ENCODE assay signal across 8 cellular contexts in genomic region chr18:62982600-62983251, GRCh38.
DNase-seq lines count a peak whose midpoint lies in the region; ATAC-seq and TF ChIP-seq lines count a peak whose summit lies in the region.

No MANE protein-coding gene starts in this region.

- peak; percentile 93 for TF ChIP-seq CTCF in PC-3 (conservative IDR thresholded peaks at IDR 0.05; ENCODE audit: low read depth, low read length)
- TF ChIP-seq CTCF in fibroblast of pulmonary artery (IDR thresholded peaks at IDR 0.05; ENCODE audit: low read length, missing control alignments) = peak; percentile 87
- TF ChIP-seq CTCF in neural progenitor cell (IDR thresholded peaks at IDR 0.05) = peak; percentile 86
- peak; percentile 75 for TF ChIP-seq CTCF in thoracic aorta (IDR thresholded peaks at IDR 0.05)

- no peaks in the 10 kb centered on the region for H4K20me1 ChIP-seq in PC-3 (ENCODE audit: low read length)
- no peaks in the 10 kb centered on the region for H4K20me1 ChIP-seq in neural progenitor cell (ENCODE audit: low read depth)

- no peaks in the 10 kb centered on the region for H3K36me3 Mint-ChIP-seq in activated T-helper 17 cell treated with anti-CD3 and anti-CD28 coated beads, Interleukin-2, amount 50 U/mL, for 72 hours (ENCODE audit: low read depth)
- H3K36me3 Mint-ChIP-seq in neural progenitor cell = peaks cover 4% of the 10 kb centered on the region

- peak overlapping the region; percentile 34 for H3K4me3 Mint-ChIP-seq in activated T-helper 17 cell treated with anti-CD3 and anti-CD28 coated beads, Interleukin-2, amount 50 U/mL, for 72 hours
- no peak overlapping the region for H3K4me3 Mint-ChIP-seq in neural progenitor cell

- no peaks in the 10 kb centered on the region for H3K79me2 ChIP-seq in PC-3 (ENCODE audit: low read length)
- no peaks in the 10 kb centered on the region for H3K79me2 ChIP-seq in neural progenitor cell (ENCODE audit: low read depth)

- no peak overlapping the region for H3K9ac ChIP-seq in PC-3 (ENCODE audit: low read length)
- H3K9ac ChIP-seq in neural progenitor cell = no peak overlapping the region

- no peaks in the 10 kb centered on the region for H3F3A ChIP-seq in PC-3 (ENCODE audit: low read length, unreplicated experiment)
- H3F3A ChIP-seq in neural progenitor cell (ENCODE audit: low read depth) = no peaks in the 10 kb centered on the region

- DNase-seq in DMS53 treated with DMSO at 0.1 percent for 48 hours (lab: John Stamatoyannopoulos, UW; ENCODE audit: unreplicated experiment) (peak; percentile 81), PC-3 (peak; percentile 62), fibroblast of pulmonary artery (ENCODE audit: low read depth) (peak; percentile 71), neural progenitor cell (ENCODE audit: low spot score) (peak; percentile 82), thoracic aorta (ENCODE audit: low spot score) (no peak)

- CTCF ChIA-PET in PC-3 (lab: Charles Lee) = interaction anchor here (1.0 to 1.4 kb wide), 2 partner anchors 38 to 268 kb away, joined by 3 to 7 read pairs; partner anchors contain the start of gene PHLPP1

- peak overlapping the region; percentile 28 for H3K27ac Mint-ChIP-seq in activated T-helper 17 cell treated with anti-CD3 and anti-CD28 coated beads, Interleukin-2, amount 50 U/mL, for 72 hours
- no peak overlapping the region for H3K27ac Mint-ChIP-seq in neural progenitor cell

- no peaks in the 10 kb centered on the region for H3K9me2 ChIP-seq in PC-3 (replicated peaks; ENCODE audit: low read length)

- peaks cover under 1% of the 10 kb centered on the region for H3K27me3 Mint-ChIP-seq in activated T-helper 17 cell treated with anti-CD3 and anti-CD28 coated beads, Interleukin-2, amount 50 U/mL, for 72 hours
- peaks cover 4% of the 10 kb centered on the region for H3K27me3 Mint-ChIP-seq in neural progenitor cell (ENCODE audit: insufficient read depth, low read depth)

- BruUV-seq in PC-3 (replicated peaks; lab: Mats Ljungman, UMichigan) = no TSS peak

- no peaks in the 10 kb centered on the region for H3K27me3 ChIP-seq in PC-3 (ENCODE audit: low read length)
- H3K27me3 ChIP-seq in neural progenitor cell = no peaks in the 10 kb centered on the region
- no peaks in the 10 kb centered on the region for H3K27me3 ChIP-seq in thoracic aorta (replicated peaks; ENCODE audit: insufficient read depth)

- no peaks in the 10 kb centered on the region for H3K9me3 Mint-ChIP-seq in activated T-helper 17 cell treated with anti-CD3 and anti-CD28 coated beads, Interleukin-2, amount 50 U/mL, for 72 hours
- no peaks in the 10 kb centered on the region for H3K9me3 Mint-ChIP-seq in neural progenitor cell

- H3K4me1 ChIP-seq in PC-3 (ENCODE audit: insufficient read depth, low read length) = peaks cover 15% of the 10 kb centered on the region
- H3K4me1 ChIP-seq in neural progenitor cell = peaks cover 11% of the 10 kb centered on the region
- peaks cover 0 to 6% of the 10 kb centered on the region in 2 donors for H3K4me1 ChIP-seq in thoracic aorta (ENCODE audit: control insufficient read depth in 1 of 2, low read depth in 2 of 2)

- no peaks in the 10 kb centered on the region for H3K4me1 Mint-ChIP-seq in activated T-helper 17 cell treated with anti-CD3 and anti-CD28 coated beads, Interleukin-2, amount 50 U/mL, for 72 hours
- H3K4me1 Mint-ChIP-seq in neural progenitor cell = peaks cover 18% of the 10 kb centered on the region

- POLR2A ChIA-PET in PC-3 (lab: Charles Lee; ENCODE audit: unreplicated experiment) = interaction anchor here (0.6 kb wide), 1 partner anchor 457 kb away, joined by 5 read pairs; no protein-coding TSS in a partner anchor

- intact Hi-C loops in PC-3 (cut with micrococcal nuclease) = loop anchor here (1.0 kb wide), 2 partner anchors 267 to 396 kb away; partner anchors contain the start of gene PHLPP1

- H3K36me3 ChIP-seq in PC-3 (ENCODE audit: low read depth, low read length) (0 out of 2 replicates have a peak, but pooled peaks cover 2% of the 10 kb centered on the region), neural progenitor cell (no peaks in the 10 kb centered on the region), thoracic aorta (peaks cover 5% of the 10 kb centered on the region)

- H2AFZ ChIP-seq in PC-3 (ENCODE audit: low read length) (no peak overlapping the region), neural progenitor cell (replicated peaks) (no peak overlapping the region)

- H3K4me2 ChIP-seq in PC-3 (ENCODE audit: low read length) (no peak overlapping the region), neural progenitor cell (no peak overlapping the region)

- no peak overlapping the region for H3K4me3 ChIP-seq in PC-3 (ENCODE audit: low read length)
- H3K4me3 ChIP-seq in fibroblast of pulmonary artery (replicated peaks; ENCODE audit: low read depth, low read length) = peak overlapping the region; percentile 23
- no peak overlapping the region for H3K4me3 ChIP-seq in neural progenitor cell
- H3K4me3 ChIP-seq in thoracic aorta = peak overlapping the region; percentile 71

- H3K9me3 ChIP-seq in PC-3 (ENCODE audit: low read length) (no peaks in the 10 kb centered on the region), neural progenitor cell (ENCODE audit: low read depth) (no peaks in the 10 kb centered on the region), thoracic aorta (no peaks in the 10 kb centered on the region)

- H3K27ac ChIP-seq in PC-3 (ENCODE audit: low read length) (no peak overlapping the region), neural progenitor cell (no peak overlapping the region), thoracic aorta (no peak overlapping the region)

- ATAC-seq in HG03108 (IDR thresholded peaks at IDR 0.05; ENCODE audit: unreplicated experiment) (peak; percentile 45), PC-3 (peak; percentile 59), thoracic aorta (ENCODE audit: insufficient number of reproducible peaks, low FRiP score, low read depth) (peak; percentile 51), GM18519 (IDR thresholded peaks at IDR 0.05; ENCODE audit: low FRiP score, unreplicated experiment) (no peak)
- ATAC-seq in activated T-helper 17 cell treated with anti-CD3 and anti-CD28 coated beads, Interleukin-2, amount 50 U/mL, for 72 hours (replicated peaks) = peak; percentile 60

Comparison
In these comparisons a context has a peak if more than half of its experiments do, and no peak if none do; other contexts are left out.
1. H3K4me3 ChIP-seq: peak in fibroblast of pulmonary artery (single experiment) and thoracic aorta (single experiment); none in PC-3 (single experiment) and neural progenitor cell (single experiment).
2. Peak in every context shown above with its lines, with median percentiles within 50 percentile points of each other: CTCF ChIP-seq.